8 cellular contexts compared by ENCODE assay signal in the genomic region with DNA sequence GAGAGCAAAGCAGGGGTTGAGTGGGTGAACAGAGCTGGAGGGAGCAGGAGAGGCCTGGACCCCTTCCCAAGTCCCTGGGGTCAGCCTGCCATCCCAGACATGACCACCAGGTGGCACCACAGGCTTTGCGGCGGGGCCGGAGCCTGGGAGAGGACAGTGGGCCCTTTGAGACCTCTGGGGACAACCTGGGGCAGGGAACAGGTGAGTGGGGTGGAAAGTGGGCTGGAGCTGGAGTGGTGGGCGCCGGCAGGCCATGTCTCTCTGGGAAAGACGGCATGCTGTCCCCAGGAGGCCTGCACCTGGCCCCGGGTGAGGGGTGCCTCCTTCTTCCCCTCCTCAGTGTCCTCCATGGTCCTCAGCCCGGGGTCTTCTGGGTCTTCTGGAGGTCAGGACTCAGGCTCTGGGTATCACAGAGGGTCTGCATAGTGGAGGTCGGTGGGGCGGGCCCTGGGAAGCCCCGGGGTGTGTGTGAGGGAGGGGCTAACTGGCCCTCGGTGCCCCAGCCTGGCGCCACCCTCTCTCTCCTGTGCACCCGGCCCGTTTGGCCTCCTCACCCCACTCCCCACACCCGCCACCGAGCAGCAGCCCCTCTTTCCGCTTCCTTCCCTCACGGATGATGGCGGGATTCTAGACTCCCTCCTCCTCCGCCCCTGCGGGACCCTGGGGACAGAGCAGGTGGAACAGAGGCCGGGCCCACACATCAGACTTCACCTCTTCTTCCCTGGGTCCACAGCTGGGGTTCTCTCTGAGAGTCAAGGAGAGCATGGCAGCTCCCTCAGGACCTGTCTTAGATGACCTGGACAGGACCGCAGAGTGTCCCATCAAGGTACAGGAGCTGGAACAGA. TPM values are rescaled to one million over a fixed set of nuclear protein-coding genes. Genes with fewer than 3 reads are reported as not detected.
A peak's percentile ranks its signal among the peaks of the same experiment; 100 is the strongest.
DNase-seq lines count a peak whose midpoint lies in the region; ATAC-seq and TF ChIP-seq lines count a peak whose summit lies in the region.

No MANE protein-coding gene starts in this region.

- H3K9me2 ChIP-seq in GM23338 (ENCODE audit: insufficient read depth) = no peaks in the 10 kb centered on the region
- H3K9me2 ChIP-seq in PC-9 (ENCODE audit: insufficient read depth) = no peaks in the 10 kb centered on the region

- H3K4me2 ChIP-seq in GM23338 = no peak overlapping the region
- H3K4me2 ChIP-seq in PC-9 = no peak overlapping the region

- H3K27me3 ChIP-seq in GM23338 (ENCODE audit: insufficient read depth) (no peaks in the 10 kb centered on the region), PC-9 (ENCODE audit: insufficient read depth, low read depth) (no peaks in the 10 kb centered on the region)

- TF ChIP-seq CTCF in C4-2B (conservative IDR thresholded peaks at IDR 0.05) = peak; percentile 99
- peak; percentile 83 to 99 for TF ChIP-seq CTCF in GM23338 (conservative IDR thresholded peaks at IDR 0.05; ENCODE audit: low read depth in 2 of 2)
- peak; percentile 99 for TF ChIP-seq CTCF in PC-9 (conservative IDR thresholded peaks at IDR 0.05)

- H3K4me3 Mint-ChIP-seq in GM23338 = no peak overlapping the region
- H3K4me3 Mint-ChIP-seq in activated T-helper 17 cell treated with anti-CD3 and anti-CD28 coated beads, Interleukin-2, amount 50 U/mL, for 72 hours = no peak overlapping the region

- H3K9me3 Mint-ChIP-seq in GM23338 = peaks cover 3% of the 10 kb centered on the region; the same call in 2 of the 3 replicates
- H3K9me3 Mint-ChIP-seq in activated T-helper 17 cell treated with anti-CD3 and anti-CD28 coated beads, Interleukin-2, amount 50 U/mL, for 72 hours = no peaks in the 10 kb centered on the region

- CTCF ChIA-PET in PC-9 (lab: Charles Lee) = interaction anchor here (0.6 to 1.4 kb wide), 5 partner anchors 92 to 193 kb away, joined by 3 to 8 read pairs (median 5); no protein-coding TSS in a partner anchor

- H3K79me2 ChIP-seq in GM23338 (replicated peaks; ENCODE audit: insufficient read depth) (no peaks in the 10 kb centered on the region), PC-9 (ENCODE audit: low read depth) (no peaks in the 10 kb centered on the region)

- H3K27ac ChIP-seq in C4-2B (peak overlapping the region; percentile 1; the same call in 1 of the 2 replicates), GM23338 (ENCODE audit: low read depth) (no peak overlapping the region), PC-9 (no peak overlapping the region)

- no peaks in the 10 kb centered on the region for H4K20me1 ChIP-seq in GM23338 (replicated peaks; ENCODE audit: insufficient read depth)
- no peaks in the 10 kb centered on the region for H4K20me1 ChIP-seq in PC-9 (ENCODE audit: insufficient read depth)

- POLR2A ChIA-PET in PC-9 (lab: Charles Lee; ENCODE audit: unreplicated experiment) = no interaction called here

- H3K9me3 ChIP-seq in PC-9 (ENCODE audit: insufficient read depth, low read depth) = no peaks in the 10 kb centered on the region

- peak; percentile 71 for DNase-seq in GM23338 (ENCODE audit: low spot score)
- peak in 1 of 2 experiments; percentile 77 for DNase-seq in PC-9
- peak; percentile 82 for DNase-seq in germinal center (ENCODE audit: low spot score)
- DNase-seq in pons (ENCODE audit: low spot score) = peak; percentile 14

- H2AFZ ChIP-seq in GM23338 = peak overlapping the region; percentile 83; the same call in 1 of the 2 replicates
- no peak overlapping the region for H2AFZ ChIP-seq in PC-9

- H3K27me3 Mint-ChIP-seq in GM23338 (ENCODE audit: insufficient read depth, low read depth, poor library complexity) = peaks cover 4% of the 10 kb centered on the region
- peaks cover 5% of the 10 kb centered on the region for H3K27me3 Mint-ChIP-seq in activated T-helper 17 cell treated with anti-CD3 and anti-CD28 coated beads, Interleukin-2, amount 50 U/mL, for 72 hours

- no peak overlapping the region for H3K4me3 ChIP-seq in GM23338
- H3K4me3 ChIP-seq in PC-9 = no peak overlapping the region

- H3K4me1 Mint-ChIP-seq in GM23338 = peaks cover 2% of the 10 kb centered on the region; the same call in 2 of the 3 replicates
- no peaks in the 10 kb centered on the region for H3K4me1 Mint-ChIP-seq in activated T-helper 17 cell treated with anti-CD3 and anti-CD28 coated beads, Interleukin-2, amount 50 U/mL, for 72 hours

- H3F3A ChIP-seq in GM23338 (replicated peaks; ENCODE audit: low read depth) = no peaks in the 10 kb centered on the region
- H3F3A ChIP-seq in PC-9 (ENCODE audit: insufficient read depth, low read depth) = no peaks in the 10 kb centered on the region

- no TSS peak for BruUV-seq in PC-9 (replicated peaks; lab: Mats Ljungman, UMichigan)

- intact Hi-C loops in PC-9 (cut with micrococcal nuclease; ENCODE audit: unreplicated experiment) = loop anchor here (1.0 kb wide), 3 partner anchors 91 to 153 kb away; no protein-coding TSS in a partner anchor

- ATAC-seq in GM23338 (peak; percentile 91), GM18519 (IDR thresholded peaks at IDR 0.05; ENCODE audit: low FRiP score, unreplicated experiment) (no peak), GM21528 (IDR thresholded peaks at IDR 0.05; ENCODE audit: low FRiP score, unreplicated experiment) (no peak)
- peak; percentile 60 for ATAC-seq in activated T-helper 17 cell treated with anti-CD3 and anti-CD28 coated beads, Interleukin-2, amount 50 U/mL, for 72 hours (replicated peaks)

- H3K36me3 ChIP-seq in GM23338 (ENCODE audit: insufficient read depth) (no peaks in the 10 kb centered on the region), PC-9 (ENCODE audit: low read depth) (no peaks in the 10 kb centered on the region)

- H3K4me1 ChIP-seq in GM23338 (ENCODE audit: insufficient read depth) (no peaks in the 10 kb centered on the region), PC-9 (replicated peaks; ENCODE audit: insufficient read depth) (peaks cover 8% of the 10 kb centered on the region; the same call in 1 of the 2 replicates)

- no peaks in the 10 kb centered on the region for H3K36me3 Mint-ChIP-seq in GM23338 (ENCODE audit: low read depth)
- H3K36me3 Mint-ChIP-seq in activated T-helper 17 cell treated with anti-CD3 and anti-CD28 coated beads, Interleukin-2, amount 50 U/mL, for 72 hours (ENCODE audit: low read depth) = no peaks in the 10 kb centered on the region

- H3K27ac Mint-ChIP-seq in GM23338 = no peak overlapping the region
- H3K27ac Mint-ChIP-seq in activated T-helper 17 cell treated with anti-CD3 and anti-CD28 coated beads, Interleukin-2, amount 50 U/mL, for 72 hours = no peak overlapping the region

TF ChIP-seq in GM23338, 12 proteins besides CTCF, POLR2A, EP300 and RAD21 (continues in another document):
- TF ChIP-seq EZH2phosphoT487 (IDR thresholded peaks at IDR 0.05; ENCODE audit: unreplicated experiment) = no peak
- TF ChIP-seq, protein P1, sequence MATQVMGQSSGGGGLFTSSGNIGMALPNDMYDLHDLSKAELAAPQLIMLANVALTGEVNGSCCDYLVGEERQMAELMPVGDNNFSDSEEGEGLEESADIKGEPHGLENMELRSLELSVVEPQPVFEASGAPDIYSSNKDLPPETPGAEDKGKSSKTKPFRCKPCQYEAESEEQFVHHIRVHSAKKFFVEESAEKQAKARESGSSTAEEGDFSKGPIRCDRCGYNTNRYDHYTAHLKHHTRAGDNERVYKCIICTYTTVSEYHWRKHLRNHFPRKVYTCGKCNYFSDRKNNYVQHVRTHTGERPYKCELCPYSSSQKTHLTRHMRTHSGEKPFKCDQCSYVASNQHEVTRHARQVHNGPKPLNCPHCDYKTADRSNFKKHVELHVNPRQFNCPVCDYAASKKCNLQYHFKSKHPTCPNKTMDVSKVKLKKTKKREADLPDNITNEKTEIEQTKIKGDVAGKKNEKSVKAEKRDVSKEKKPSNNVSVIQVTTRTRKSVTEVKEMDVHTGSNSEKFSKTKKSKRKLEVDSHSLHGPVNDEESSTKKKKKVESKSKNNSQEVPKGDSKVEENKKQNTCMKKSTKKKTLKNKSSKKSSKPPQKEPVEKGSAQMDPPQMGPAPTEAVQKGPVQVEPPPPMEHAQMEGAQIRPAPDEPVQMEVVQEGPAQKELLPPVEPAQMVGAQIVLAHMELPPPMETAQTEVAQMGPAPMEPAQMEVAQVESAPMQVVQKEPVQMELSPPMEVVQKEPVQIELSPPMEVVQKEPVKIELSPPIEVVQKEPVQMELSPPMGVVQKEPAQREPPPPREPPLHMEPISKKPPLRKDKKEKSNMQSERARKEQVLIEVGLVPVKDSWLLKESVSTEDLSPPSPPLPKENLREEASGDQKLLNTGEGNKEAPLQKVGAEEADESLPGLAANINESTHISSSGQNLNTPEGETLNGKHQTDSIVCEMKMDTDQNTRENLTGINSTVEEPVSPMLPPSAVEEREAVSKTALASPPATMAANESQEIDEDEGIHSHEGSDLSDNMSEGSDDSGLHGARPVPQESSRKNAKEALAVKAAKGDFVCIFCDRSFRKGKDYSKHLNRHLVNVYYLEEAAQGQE (IDR thresholded peaks at IDR 0.05; ENCODE audit: unreplicated experiment) = no peak
- TF ChIP-seq POLR2AphosphoS5 (IDR thresholded peaks at IDR 0.05; ENCODE audit: low read depth) = no peak
- TF ChIP-seq EZH2 (IDR thresholded peaks at IDR 0.05; ENCODE audit: low read depth, unreplicated experiment) = no peak
- no peak for TF ChIP-seq ZNF114 (CRISPR knock-in tag; IDR thresholded peaks at IDR 0.05)
- TF ChIP-seq ETS1 (IDR thresholded peaks at IDR 0.05) = no peak
- no peak for TF ChIP-seq NANOG (IDR thresholded peaks at IDR 0.05; ENCODE audit: borderline replicate concordance)
- no peak for TF ChIP-seq STAT1 (IDR thresholded peaks at IDR 0.05; ENCODE audit: unreplicated experiment)
- TF ChIP-seq JUNB (IDR thresholded peaks at IDR 0.05; ENCODE audit: unreplicated experiment) = no peak
- TF ChIP-seq ZNF331 (CRISPR knock-in tag; IDR thresholded peaks at IDR 0.05; ENCODE audit: low read depth) = no peak
- no peak for TF ChIP-seq CREB1 (CRISPR knock-in tag; IDR thresholded peaks at IDR 0.05; ENCODE audit: low read depth)

RNA-seq across cellular contexts. Expression of gene PKP1, which starts 28.5 kb away (rescaled TPM):
- 0.58 and 0.83 TPM in 2 replicates for total RNA-seq in GM23338 (2014; rRNA removed; shearing (Covaris generic))
- polyA plus RNA-seq in GM23338 (2016; fragmentation: Nextera tagmentation; extraction: Ambion mirVana) = 0.17 and 0.19 TPM in 2 replicates
- 0.94 and 1.1 TPM in 2 replicates for total RNA-seq in PC-9 (2021)
- total RNA-seq in activated T-helper 17 cell treated with anti-CD3 and anti-CD28 coated beads, Interleukin-2, amount 50 U/mL, for 72 hours = not detected

Comparison
In these comparisons a context has a peak if more than half of its experiments do, and no peak if none do; other contexts are left out.
1. ATAC-seq: peak in GM23338 (single experiment) and activated T-helper 17 cell treated with anti-CD3 and anti-CD28 coated beads, Interleukin-2, amount 50 U/mL, for 72 hours (single experiment); none in GM18519 (single experiment) and GM21528 (single experiment).
2. Peak in every context shown above with its lines, with median percentiles within 50 percentile points of each other: CTCF ChIP-seq.